Comparison of ENCODE assay signal across 16 cellular contexts in genomic region chr20:62879275-62880146, GRCh38.
"Had no signal": no experiment of that assay in that cellular context is flagged by ENCODE, and none has a peak within 500 bp of the region (broad histone marks: within the 10 kb centered on the region; RNA-seq: fewer than 3 reads in every experiment).

No MANE protein-coding gene starts in this region.

- H3K27me3 ChIP-seq: suprapubic skin had no signal

- H3K27ac Mint-ChIP-seq: activated CD4-positive, alpha-beta memory T cell treated with anti-CD3 and anti-CD28 coated beads for 36 hours; activated naive CD8-positive, alpha-beta T cell; brain; dendritic cell treated with granulocyte-macrophage colony-stimulating factor and Interleukin-4, amounts not matched to agents 40 ng/mL and 50 ng/mL, for 4 days; progenitor cell of endocrine pancreas; type B pancreatic cell had no signal

- H3K9me3 ChIP-seq: suprapubic skin had no signal

- H3K27ac ChIP-seq: suprapubic skin had no signal

- H3K4me3 Mint-ChIP-seq: activated CD4-positive, alpha-beta memory T cell treated with anti-CD3 and anti-CD28 coated beads for 36 hours; activated naive CD8-positive, alpha-beta T cell; activated T-cell treated with anti-CD3 and anti-CD28 coated beads, Interleukin-2, amount 50 U/mL, for 4 hours; brain; central memory CD8-positive, alpha-beta T cell; dendritic cell treated with granulocyte-macrophage colony-stimulating factor and Interleukin-4, amounts not matched to agents 40 ng/mL and 50 ng/mL, for 4 days; type B pancreatic cell had no signal

- DNase-seq: activated CD4-positive, alpha-beta memory T cell treated with anti-CD3 and anti-CD28 coated beads for 36 hours; activated CD4-positive, alpha-beta T cell treated with anti-CD3 and anti-CD28 coated beads for 1 hour; activated gamma-delta T cell; activated T-cell treated with anti-CD3 and anti-CD28 coated beads, Interleukin-2, amount 50 U/mL, for 4 hours; amygdala; midbrain; stimulated activated naive CD8-positive, alpha-beta T cell treated with anti-CD3 and anti-CD28 coated beads, Interleukin-15, Interleukin-2, amounts not matched to agents 100 U/mL and 50 U/mL, for 24 hours; T-helper 9 cell had no signal

- ATAC-seq: activated T-cell treated with anti-CD3 and anti-CD28 coated beads, Interleukin-2, amount 50 U/mL, for 4 hours; sciatic nerve; stimulated activated naive CD8-positive, alpha-beta T cell treated with anti-CD3 and anti-CD28 coated beads, Interleukin-15, Interleukin-2, amounts not matched to agents 100 U/mL and 50 U/mL, for 24 hours had no signal

- H3K9me3 Mint-ChIP-seq: activated CD4-positive, alpha-beta memory T cell treated with anti-CD3 and anti-CD28 coated beads for 36 hours; activated T-cell treated with anti-CD3 and anti-CD28 coated beads, Interleukin-2, amount 50 U/mL, for 4 hours; central memory CD8-positive, alpha-beta T cell; dendritic cell treated with granulocyte-macrophage colony-stimulating factor and Interleukin-4, amounts not matched to agents 40 ng/mL and 50 ng/mL, for 4 days; type B pancreatic cell had no signal

- H3K27me3 Mint-ChIP-seq: activated CD4-positive, alpha-beta memory T cell treated with anti-CD3 and anti-CD28 coated beads for 36 hours; activated naive CD8-positive, alpha-beta T cell; central memory CD8-positive, alpha-beta T cell; progenitor cell of endocrine pancreas had no signal

- H3K4me3 ChIP-seq: suprapubic skin had no signal
